Comparison of ENCODE assay signal across 9 cellular contexts in the genomic region with DNA sequence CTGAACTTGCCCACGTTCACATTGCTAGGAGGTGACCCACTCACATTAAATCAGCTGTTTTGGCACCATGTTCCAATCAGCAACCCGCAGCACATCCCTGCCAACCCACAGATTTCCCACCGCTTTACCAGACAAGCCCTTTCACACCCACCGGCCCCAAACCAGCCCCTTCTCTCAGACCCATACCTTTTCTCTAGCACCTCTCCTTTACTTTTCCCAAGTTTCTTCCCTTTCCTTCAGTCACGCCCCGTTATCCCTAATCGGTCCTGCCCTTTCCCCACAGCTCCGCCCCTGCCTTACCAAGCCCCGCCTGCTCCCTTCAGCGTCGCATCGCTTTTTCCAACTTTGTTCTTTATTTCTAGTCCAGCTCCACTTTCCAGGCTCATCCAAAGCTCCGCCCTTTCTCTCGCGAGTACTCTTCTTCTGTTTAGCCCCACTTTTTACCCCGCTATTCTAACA. TPM values are rescaled to one million over a fixed set of nuclear protein-coding genes. Genes with fewer than 3 reads are reported as not detected.
A peak's percentile ranks its signal among the peaks of the same experiment; 100 is the strongest.
DNase-seq lines count a peak whose midpoint lies in the region; ATAC-seq and TF ChIP-seq lines count a peak whose summit lies in the region.
"Had no signal": no experiment of that assay in that cellular context is flagged by ENCODE, and none has a peak within 500 bp of the region (broad histone marks: within the 10 kb centered on the region; RNA-seq: fewer than 3 reads in every experiment).

No MANE protein-coding gene starts in this region.

- intact Hi-C loops in Panc1 (cut with micrococcal nuclease; ENCODE audit: unreplicated experiment), result no loop called here

- POLR2A ChIA-PET in Panc1 (lab: Charles Lee), result interaction anchor here (0.7 kb wide), 1 partner anchor 183 kb away, joined by 4 read pairs; no protein-coding TSS in a partner anchor

- H3K27me3 ChIP-seq in Panc1 (ENCODE audit: control insufficient read depth, insufficient read depth, low read length), result no peaks in the 10 kb centered on the region
- no peaks in the 10 kb centered on the region for H3K27me3 ChIP-seq in esophagus (ENCODE audit: control insufficient read depth in 1 of 2, insufficient read depth in 2 of 2, low read length in 2 of 2)
- no peaks in the 10 kb centered on the region for H3K27me3 ChIP-seq in neuron (ENCODE audit: insufficient read depth, low read length)

- H3K36me3 ChIP-seq in Panc1 (ENCODE audit: control insufficient read depth, insufficient read depth, low read length) (no peaks in the 10 kb centered on the region; the same call in 1 of the 2 replicates), esophagus (ENCODE audit: control insufficient read depth in 2 of 2, insufficient read depth in 2 of 2, low read length in 1 of 2) (peaks cover 0 to 5% of the 10 kb centered on the region in 2 donors), neuron (ENCODE audit: insufficient read depth, low read length) (peaks cover 19% of the 10 kb centered on the region)

- in situ Hi-C loops in Panc1 (cut with HindIII; ENCODE audit: low pct_unique_long_range_greater_than_20kb, low sequenced_read_pairs), result no loop called here

- peak overlapping the region; percentile 75 for H2AFZ ChIP-seq in neuron (ENCODE audit: low read depth, low read length)

- 1 to 2% methylated on average over 15 of the region's 16 CpGs for WGBS in esophagus, 2 donors

- no peak for TF ChIP-seq CTCF in Panc1 (IDR thresholded peaks at IDR 0.05)

- BruUV-seq in Panc1 (replicated peaks; lab: Mats Ljungman, UMichigan), result no TSS peak

- ATAC-seq in GM18858 (IDR thresholded peaks at IDR 0.05; ENCODE audit: unreplicated experiment) (peak; percentile 18), HG03045 (IDR thresholded peaks at IDR 0.05; ENCODE audit: unreplicated experiment) (peak; percentile 48), Panc1 (peak; percentile 88)

- no peaks in the 10 kb centered on the region for H3K9me3 ChIP-seq in Panc1 (ENCODE audit: control insufficient read depth, insufficient read depth, low read depth, low read length)
- no peaks in the 10 kb centered on the region for H3K9me3 ChIP-seq in esophagus (ENCODE audit: control insufficient read depth in 2 of 2, insufficient read depth in 1 of 2, low read depth in 1 of 2, low read length in 1 of 2)
- no peaks in the 10 kb centered on the region for H3K9me3 ChIP-seq in neuron (ENCODE audit: low read length)

- H3K4me3 ChIP-seq in Panc1 (ENCODE audit: low read depth in 2 of 2, low read length in 2 of 2), result peak overlapping the region; percentile 69 to 84
- H3K4me3 ChIP-seq in esophagus (ENCODE audit: low read depth in 1 of 2, low read length in 2 of 2), result peak overlapping the region; percentile 48 to 56
- H3K4me3 ChIP-seq in neuron (ENCODE audit: low read length), result peak overlapping the region; percentile 67

- DNase-seq in AML-193 (lab: John Stamatoyannopoulos, UW) (peak; percentile 62 to 69), Panc1 (ENCODE audit: low read depth, low spot score) (no peak), NAMALWA (ENCODE audit: low spot score) (no peak), activated gamma-delta T cell (lab: John Stamatoyannopoulos, UW) (no peak)

- H3K27ac ChIP-seq in Panc1 (ENCODE audit: low read length) (peak overlapping the region; percentile 74), esophagus (ENCODE audit: low read depth in 2 of 2, low read length in 1 of 2) (peak overlapping the region; percentile 75 to 87)

- H3K4me1 ChIP-seq in Panc1 (ENCODE audit: control insufficient read depth, insufficient read depth, low read length) (peaks cover 7% of the 10 kb centered on the region; the same call in 1 of the 2 replicates), esophagus (ENCODE audit: control insufficient read depth in 2 of 2, insufficient read depth in 2 of 2, low read length in 1 of 2) (peaks cover 0 to 13% of the 10 kb centered on the region in 2 donors), neuron (ENCODE audit: insufficient read depth, low read length) (peaks cover 19% of the 10 kb centered on the region)

- CTCF ChIA-PET in Panc1 (lab: Charles Lee), result interaction anchor here (0.6 to 1.2 kb wide), 4 partner anchors 84 to 532 kb away, joined by 3 to 5 read pairs (median 4); no protein-coding TSS in a partner anchor

RNA-seq across cellular contexts. Expression of a gene that starts 0.8 kb away (rescaled TPM):
- total RNA-seq in Panc1 (2021; ENCODE audit: unreplicated experiment), result 17.4 TPM
- 11.7 TPM for polyA plus RNA-seq in Panc1 (2012; ENCODE audit: insufficient read length)
- polyA plus RNA-seq in esophagus, result 1 to 10 TPM; 6.1 to 8.9 TPM

RNA-seq across cellular contexts. Expression of a gene that starts 19.0 kb away (rescaled TPM):
- total RNA-seq in Panc1 (2021; ENCODE audit: unreplicated experiment), result 32.5 TPM
- 24.6 TPM for polyA plus RNA-seq in Panc1 (2012; ENCODE audit: insufficient read length)
- 1 to 10 TPM; 7.7 to 9.0 TPM for polyA plus RNA-seq in esophagus

RNA-seq across cellular contexts. Expression of a gene that starts 27.1 kb away (rescaled TPM):
- total RNA-seq in Panc1 (2021; ENCODE audit: unreplicated experiment), result 0.13 TPM
- polyA plus RNA-seq in Panc1 (2012; ENCODE audit: insufficient read length), result not detected
- under 1 TPM in 1 of 2 donors, not detected in 1; 0.05 TPM for polyA plus RNA-seq in esophagus
- total RNA-seq: NCI-H460 had no signal

RNA-seq across cellular contexts. Expression of a gene that starts 39.0 kb away (rescaled TPM):
- 9.7 TPM for total RNA-seq in Panc1 (2021; ENCODE audit: unreplicated experiment)
- polyA plus RNA-seq in Panc1 (2012; ENCODE audit: insufficient read length), result 21.1 TPM
- 1 to 10 TPM; 6.5 to 8.1 TPM for polyA plus RNA-seq in esophagus

Comparison
In these comparisons a context has a peak if more than half of its experiments do, and no peak if none do; other contexts are left out.
1. DNase-seq: peak in AML-193 (2 of 2); none in Panc1 (single experiment), NAMALWA (single experiment) and activated gamma-delta T cell (single experiment).
2. ATAC-seq: peak in every context shown above with its lines; median percentile 88 in Panc1; 48 in HG03045; 18 in GM18858.
3. Peak in every context shown above with its lines, with median percentiles within 50 percentile points of each other: H3K4me3 ChIP-seq.